Comparison of ENCODE assay signal across 8 cellular contexts in genomic region chr15:63157066-63157890, GRCh38.
DNase-seq lines count a peak whose midpoint lies in the region; ATAC-seq and TF ChIP-seq lines count a peak whose summit lies in the region.

TSS of gene RPS27L (minus strand) at chr15:63157477. CDS start at chr15:63157405, 72 bp downstream.

- DNase-seq in AG09319 (ENCODE audit: extremely low read depth, low read depth): peak; percentile 89
- DNase-seq in NCI-H446 (lab: John Stamatoyannopoulos, UW): peak; percentile 43 to 84
- DNase-seq in activated CD4-positive, CD25-positive, alpha-beta regulatory T cell treated with anti-CD3 and anti-CD28 coated beads, Interleukin-2, amount 50 U/mL, for 16 hours (ENCODE audit: low read depth, low spot score): peak; percentile 68
- DNase-seq in central memory CD4-positive, alpha-beta T cell: peak; percentile 86
- DNase-seq in islet precursor cell: peak; percentile 98
- peak; percentile 84 for DNase-seq in stimulated activated CD4-positive, alpha-beta T cell treated with anti-CD3 and anti-CD28 coated beads, Interleukin-12 subunit alpha, Interleukin-12 subunit beta, amount 100 ng/mL, for 4 hours

- ATAC-seq in GM19035 (IDR thresholded peaks at IDR 0.05; ENCODE audit: unreplicated experiment): peak; percentile 86
- peak; percentile 86 for ATAC-seq in HG03342 (IDR thresholded peaks at IDR 0.05; ENCODE audit: unreplicated experiment)

- no peak for TF ChIP-seq CTCF in AG09319 (IDR thresholded peaks at IDR 0.05; ENCODE audit: low read depth, low read length)

Comparison
In these comparisons a context has a peak if more than half of its experiments do, and no peak if none do; other contexts are left out.
1. Peak in every context shown above with its lines: DNase-seq and ATAC-seq.